11 cellular contexts compared by ENCODE assay signal in genomic region chr10:12699258-12699700, GRCh38.
A peak's percentile ranks its signal among the peaks of the same experiment; 100 is the strongest.
DNase-seq lines count a peak whose midpoint lies in the region; ATAC-seq, FAIRE-seq and TF ChIP-seq lines count a peak whose summit lies in the region.
"Had no signal": no experiment of that assay in that cellular context is flagged by ENCODE, and none has a peak within 500 bp of the region (broad histone marks: within the 10 kb centered on the region; RNA-seq: fewer than 3 reads in every experiment).

No MANE protein-coding gene starts in this region.

- no peak for FAIRE-seq in HTR-8/SVneo (lab: Jason Lieb, UNC)

- H3K27me3 ChIP-seq in Caco-2 (replicated peaks; ENCODE audit: control insufficient read depth, insufficient read depth, low read length) (no peaks in the 10 kb centered on the region), heart right ventricle (no peaks in the 10 kb centered on the region), parathyroid adenoma (ENCODE audit: control insufficient read depth, insufficient read depth, low read length) (no peaks in the 10 kb centered on the region)

- H3K4me1 ChIP-seq in Caco-2 (no peaks in the 10 kb centered on the region), heart right ventricle (peaks cover 0 to 32% (median 3%) of the 10 kb centered on the region in 9 donors), parathyroid adenoma (no peaks in the 10 kb centered on the region)

- H3K36me3 ChIP-seq in Caco-2 (ENCODE audit: control insufficient read depth, insufficient read depth, low read length), result no peaks in the 10 kb centered on the region
- no peaks in the 10 kb centered on the region for H3K36me3 ChIP-seq in heart right ventricle
- H3K36me3 ChIP-seq in parathyroid adenoma (ENCODE audit: control insufficient read depth, insufficient read depth, low read length), result no peaks in the 10 kb centered on the region

- H3K4me3 ChIP-seq in Caco-2 (ENCODE audit: low read depth, low read length) (no peak overlapping the region), heart right ventricle (no peak overlapping the region), parathyroid adenoma (ENCODE audit: low read depth, low read length) (no peak overlapping the region)

- H3K27ac Mint-ChIP-seq in Caco-2 (ENCODE audit: unreplicated experiment), result peak overlapping the region; percentile 10
- peak overlapping the region; percentile 32 for H3K27ac Mint-ChIP-seq in activated naive CD8-positive, alpha-beta T cell treated with anti-CD3 and anti-CD28 coated beads for 36 hours

- H3K4me2 ChIP-seq in parathyroid adenoma (ENCODE audit: low read length), result no peak overlapping the region

- no peak overlapping the region for H3K9ac ChIP-seq in parathyroid adenoma

- CTCF ChIA-PET in Caco-2 (lab: Charles Lee), result interaction anchor here (0.6 to 1.5 kb wide), 3 partner anchors 12 to 41 kb away, joined by 3 to 4 read pairs (median 3); no protein-coding TSS in a partner anchor

- peak overlapping the region in 8 of 10 donors; percentile 41 to 82 (median 68) for H3K27ac ChIP-seq in heart right ventricle
- H3K27ac ChIP-seq in parathyroid adenoma, result peak overlapping the region; percentile 55

- BruUV-seq in Caco-2 (replicated peaks; lab: Mats Ljungman, UMichigan), result no TSS peak

- no peaks in the 10 kb centered on the region for H3K79me2 ChIP-seq in parathyroid adenoma

- intact Hi-C loops in Caco-2 (cut with micrococcal nuclease; ENCODE audit: unreplicated experiment) (no loop called here), heart right ventricle (cut with DNase I) (loop anchor here in 1 of 10 donors (5.0 kb wide), 1 partner anchor 847 kb away; no protein-coding TSS in a partner anchor)

- WGBS in heart right ventricle, 2 donors, result 65 to 72% methylated on average over 7 of the region's 7 CpGs

- ATAC-seq in heart right ventricle (peak in 7 of 8 donors; percentile 24 to 77 (median 62)), HG03571 (IDR thresholded peaks at IDR 0.05; ENCODE audit: unreplicated experiment) (no peak), GM19035 (IDR thresholded peaks at IDR 0.05; ENCODE audit: unreplicated experiment) (no peak)

- TF ChIP-seq CTCF in Caco-2 (IDR thresholded peaks at IDR 0.05; ENCODE audit: insufficient read depth in 1 of 2, low read depth in 1 of 2, low read length in 1 of 2, severe bottlenecking in 1 of 2, unreplicated experiment in 1 of 2) (no peak), heart right ventricle (IDR thresholded peaks at IDR 0.05) (no peak), parathyroid adenoma (IDR thresholded peaks at IDR 0.05) (no peak)

- DNase-seq in Caco-2 (no peak), heart right ventricle (peak in 1 of 2 donors; percentile 13), HTR-8/SVneo (ENCODE audit: insufficient read length, low spot score) (no peak), H4 (ENCODE audit: low spot score) (no peak)
- DNase-seq in activated naive CD8-positive, alpha-beta T cell treated with anti-CD3 and anti-CD28 coated beads for 36 hours, result no peak
- DNase-seq: activated CD8-positive, alpha-beta memory T cell treated with anti-CD3 and anti-CD28 coated beads, Interleukin-2, amount 50 U/mL, for 48 hours; NCI-H526 treated with DMSO at 0.1 percent for 48 hours; substantia nigra had no signal

- no peaks in the 10 kb centered on the region for H3K4me1 Mint-ChIP-seq in Caco-2 (ENCODE audit: low read depth, unreplicated experiment)
- H3K4me1 Mint-ChIP-seq in activated naive CD8-positive, alpha-beta T cell treated with anti-CD3 and anti-CD28 coated beads for 36 hours, result peaks cover 27% of the 10 kb centered on the region

- no peaks in the 10 kb centered on the region for H3K9me3 ChIP-seq in Caco-2
- peaks cover 0 to 9% (median 0%) of the 10 kb centered on the region in 11 donors for H3K9me3 ChIP-seq in heart right ventricle
- H3K9me3 ChIP-seq in parathyroid adenoma (ENCODE audit: control insufficient read depth, low read length), result no peaks in the 10 kb centered on the region

- no peaks in the 10 kb centered on the region for H3K9me3 Mint-ChIP-seq in Caco-2 (ENCODE audit: unreplicated experiment)
- H3K9me3 Mint-ChIP-seq in activated naive CD8-positive, alpha-beta T cell treated with anti-CD3 and anti-CD28 coated beads for 36 hours, result peaks cover 4% of the 10 kb centered on the region

- H2AFZ ChIP-seq in parathyroid adenoma, result no peak overlapping the region

- no peaks in the 10 kb centered on the region for H3K27me3 Mint-ChIP-seq in Caco-2 (ENCODE audit: insufficient read depth, unreplicated experiment)
- no peaks in the 10 kb centered on the region for H3K27me3 Mint-ChIP-seq in activated naive CD8-positive, alpha-beta T cell treated with anti-CD3 and anti-CD28 coated beads for 36 hours

- H3K4me3 Mint-ChIP-seq in Caco-2 (ENCODE audit: unreplicated experiment), result no peak overlapping the region
- H3K4me3 Mint-ChIP-seq in activated naive CD8-positive, alpha-beta T cell treated with anti-CD3 and anti-CD28 coated beads for 36 hours, result no peak overlapping the region

- H3K36me3 Mint-ChIP-seq in Caco-2 (ENCODE audit: insufficient read depth, unreplicated experiment), result no peaks in the 10 kb centered on the region
- peaks cover 17% of the 10 kb centered on the region for H3K36me3 Mint-ChIP-seq in activated naive CD8-positive, alpha-beta T cell treated with anti-CD3 and anti-CD28 coated beads for 36 hours

- POLR2A ChIA-PET in Caco-2 (lab: Charles Lee), result no interaction called here

Comparison
In these comparisons a context has a peak if more than half of its experiments do, and no peak if none do; other contexts are left out.
1. ATAC-seq: peak in heart right ventricle (7 of 8); none in HG03571 (single experiment) and GM19035 (single experiment).